Comparison of ENCODE assay signal across 23 cellular contexts in the genomic region with DNA sequence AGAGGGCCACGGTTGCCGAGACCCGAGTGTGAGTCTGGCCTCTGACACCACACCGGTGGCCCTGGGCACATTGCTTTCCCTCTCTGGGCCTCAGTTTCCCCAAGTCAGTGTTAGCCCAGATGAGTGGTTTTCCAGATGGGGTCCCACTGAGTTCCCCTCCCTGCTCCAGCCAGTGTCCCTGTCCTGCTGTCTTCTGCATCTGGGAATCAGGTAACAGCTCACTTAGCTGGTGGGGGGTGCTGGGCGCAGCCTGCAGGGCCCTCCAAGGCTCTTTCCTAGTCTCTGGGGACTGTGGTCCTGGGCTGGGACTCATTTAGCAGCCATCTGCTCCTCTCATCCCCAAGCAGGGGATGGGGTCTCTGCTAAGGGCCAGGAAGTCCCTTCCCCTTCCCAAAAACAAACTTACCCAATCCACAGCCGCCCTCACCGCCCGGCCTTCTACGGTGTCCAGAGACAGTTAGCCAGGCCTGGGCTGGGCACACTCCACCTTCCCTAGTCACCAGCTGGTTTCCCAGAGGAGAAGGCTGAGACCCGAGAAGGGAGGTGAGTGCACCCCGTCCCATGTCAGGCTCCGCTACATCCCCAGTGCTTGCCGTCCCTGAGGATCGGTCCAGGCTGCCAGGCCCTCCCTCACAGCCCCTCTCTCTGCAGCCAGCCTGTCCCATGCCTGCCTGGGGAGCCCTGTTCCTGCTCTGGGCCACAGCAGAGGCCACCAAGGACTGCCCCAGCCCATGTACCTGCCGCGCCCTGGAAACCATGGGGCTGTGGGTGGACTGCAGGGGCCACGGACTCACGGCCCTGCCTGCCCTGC. TPM values are rescaled to one million over a fixed set of nuclear protein-coding genes. Genes with fewer than 3 reads are reported as not detected.
"Had no signal": no experiment of that assay in that cellular context is flagged by ENCODE, and none has a peak within 500 bp of the region (broad histone marks: within the 10 kb centered on the region; RNA-seq: fewer than 3 reads in every experiment).

No MANE protein-coding gene starts in this region.

- H3K27me3 Mint-ChIP-seq: activated naive CD4-positive, alpha-beta T cell treated with anti-CD3 and anti-CD28 coated beads, Interleukin-2, amount 50 U/mL, for 24 hours; naive thymus-derived CD8-positive, alpha-beta T cell had no signal

- H3K9me3 Mint-ChIP-seq: activated naive CD4-positive, alpha-beta T cell treated with anti-CD3 and anti-CD28 coated beads, Interleukin-2, amount 50 U/mL, for 24 hours; dendritic cell treated with granulocyte-macrophage colony-stimulating factor and Interleukin-4, amounts not matched to agents 40 ng/mL and 50 ng/mL, for 4 days; naive thymus-derived CD8-positive, alpha-beta T cell; WTC11 had no signal

- H3K27ac Mint-ChIP-seq: dendritic cell treated with granulocyte-macrophage colony-stimulating factor and Interleukin-4, amounts not matched to agents 40 ng/mL and 50 ng/mL, for 4 days; naive thymus-derived CD8-positive, alpha-beta T cell; progenitor cell of endocrine pancreas; WTC11 had no signal

- H3K4me3 Mint-ChIP-seq: activated naive CD4-positive, alpha-beta T cell treated with anti-CD3 and anti-CD28 coated beads, Interleukin-2, amount 50 U/mL, for 24 hours; dendritic cell treated with granulocyte-macrophage colony-stimulating factor and Interleukin-4, amounts not matched to agents 40 ng/mL and 50 ng/mL, for 4 days; naive thymus-derived CD8-positive, alpha-beta T cell; WTC11 had no signal

- DNase-seq: activated gamma-delta T cell treated with Interleukin-2 at 50 U/mL for 16 hours; activated T-cell treated with anti-CD3 and anti-CD28 coated beads, Interleukin-2, amount 50 U/mL, for 1 hour; anterior cingulate cortex; effector CD4-positive, alpha-beta T cell; foreskin fibroblast; left colon; naive thymus-derived CD8-positive, alpha-beta T cell; retina; stimulated activated CD4-positive, alpha-beta T cell treated with anti-CD3 and anti-CD28 coated beads, Interleukin-4, amount 100 ng/mL, for 24 hours; stimulated activated naive CD8-positive, alpha-beta T cell treated with anti-CD3 and anti-CD28 coated beads, Interleukin-15, Interleukin-2, amounts not matched to agents 100 U/mL and 50 U/mL, for 24 hours had no signal

- FAIRE-seq: keratinocyte had no signal

- H3K9me3 ChIP-seq: body of pancreas had no signal

- H3K27me3 ChIP-seq: body of pancreas had no signal

- H3K4me3 ChIP-seq: body of pancreas had no signal

- ATAC-seq: body of pancreas; left colon; naive thymus-derived CD8-positive, alpha-beta T cell; stimulated activated naive CD8-positive, alpha-beta T cell treated with anti-CD3 and anti-CD28 coated beads, Interleukin-15, Interleukin-2, amounts not matched to agents 100 U/mL and 50 U/mL, for 24 hours; WTC11 had no signal

- H3K4me1 Mint-ChIP-seq: activated naive CD4-positive, alpha-beta T cell treated with anti-CD3 and anti-CD28 coated beads, Interleukin-2, amount 50 U/mL, for 24 hours; WTC11 had no signal

- H3K27ac ChIP-seq: body of pancreas had no signal

- H3K36me3 Mint-ChIP-seq: activated naive CD4-positive, alpha-beta T cell treated with anti-CD3 and anti-CD28 coated beads, Interleukin-2, amount 50 U/mL, for 24 hours; naive thymus-derived CD8-positive, alpha-beta T cell; WTC11 had no signal

RNA-seq across cellular contexts. Expression of a gene that starts 0.7 kb away (rescaled TPM):
- total RNA-seq: body of pancreas; chondrocyte; fibroblast of lung; glomerular endothelial cell; lower leg skin; naive thymus-derived CD8-positive, alpha-beta T cell; osteocyte; progenitor cell of endocrine pancreas; subcutaneous adipose tissue; ureter; WTC11 had no signal
- polyA plus RNA-seq: fibroblast of lung; keratinocyte; naive thymus-derived CD8-positive, alpha-beta T cell had no signal
